ENCODE assay signal across 8 cellular contexts in genomic region chr9:137315581-137316011, GRCh38. TPM values are rescaled to one million over a fixed set of nuclear protein-coding genes. Genes with fewer than 3 reads are reported as not detected.
DNase-seq lines count a peak whose midpoint lies in the region; ATAC-seq, FAIRE-seq and TF ChIP-seq lines count a peak whose summit lies in the region.

No MANE protein-coding gene starts in this region.

- H3K23ac ChIP-seq in H1 (ENCODE audit: insufficient read length) = no peak overlapping the region
- no peak overlapping the region for H3K23ac ChIP-seq in neuronal stem cell (ENCODE audit: low read depth, low read length, poor library complexity)

- H3K4ac ChIP-seq in H1 (replicated peaks; ENCODE audit: insufficient read length, low read depth, low read length) = no peak overlapping the region
- peak overlapping the region; percentile 100 for H3K4ac ChIP-seq in neuronal stem cell (ENCODE audit: low read length)

- intact Hi-C loops in left cardiac atrium (cut with DNase I) (no loop called here), Right ventricle myocardium inferior (cut with DNase I) (no loop called here)

- H3K9ac ChIP-seq in H1 (replicated peaks in 1 of 4; ENCODE audit: extremely low read depth in 1 of 4, low read depth in 3 of 4, low read length in 3 of 4) = no peak overlapping the region
- no peak overlapping the region for H3K9ac ChIP-seq in neuronal stem cell (ENCODE audit: low read depth, low read length, poor library complexity)

- H2BK12ac ChIP-seq in H1 (ENCODE audit: low read depth, low read length) (no peak overlapping the region), neuronal stem cell (ENCODE audit: low read length) (no peak overlapping the region)

- H3K9me3 ChIP-seq in H1 (ENCODE audit: insufficient read depth in 2 of 2, low read depth in 1 of 2, low read length in 1 of 2) = no peaks in the 10 kb centered on the region
- H3K9me3 ChIP-seq in neuronal stem cell (replicated peaks in 1 of 2; ENCODE audit: control insufficient read depth in 2 of 2, insufficient read depth in 1 of 2, low read depth in 1 of 2, low read length in 2 of 2) = no peaks in the 10 kb centered on the region

- POLR2A ChIA-PET in H1 (lab: Charles Lee; ENCODE audit: partially characterized antibody) = interaction anchor here (1.2 to 11.9 kb wide), 5 partner anchors 9 to 277 kb away, joined by 3 to 129 read pairs (median 3); partner anchors contain the start of gene NRARP

- H3K18ac ChIP-seq in H1 (ENCODE audit: extremely low read depth, low read length) (no peak overlapping the region; the same call in 1 of the 2 replicates), neuronal stem cell (ENCODE audit: low read length) (peak overlapping the region; percentile 100)

- no peak overlapping the region for H4K5ac ChIP-seq in H1 (ENCODE audit: insufficient read length, low read depth, low read length)

- 63% methylated on average over 5 of the region's 18 CpGs; no CpG with 5 or more reads in 1 of the 2 experiments for WGBS in H1 (ENCODE audit: extremely low coverage in 1 of 2, insufficient coverage in 1 of 2, insufficient read length in 1 of 2, insufficient replicate concordance in 2 of 2, low coverage in 1 of 2, low lambda C conversion rate in 2 of 2, missing lambda C conversion rate in 1 of 2), 2 experiments
- WGBS in neuronal stem cell (ENCODE audit: extremely low coverage in 2 of 2, insufficient read length in 2 of 2, insufficient replicate concordance in 1 of 2), 2 donors = no CpG with 5 or more reads among the region's 18 CpGs

- no peak for TF ChIP-seq CTCF in H1 (IDR thresholded peaks at IDR 0.05; ENCODE audit: control extremely low read depth in 1 of 3, insufficient read depth in 1 of 3, low read depth in 1 of 3, low read length in 3 of 3)

- H3K14ac ChIP-seq in H1 (ENCODE audit: insufficient read length) (no peak overlapping the region), neuronal stem cell (ENCODE audit: low read length) (peak overlapping the region; percentile 99)

- H3K79me1 ChIP-seq in H1 (ENCODE audit: low read depth, low read length) = no peaks in the 10 kb centered on the region
- peaks cover 4% of the 10 kb centered on the region for H3K79me1 ChIP-seq in neuronal stem cell (ENCODE audit: low read depth, low read length)

- no peaks in the 10 kb centered on the region; the same call in 1 of the 2 replicates for H3K23me2 ChIP-seq in H1 (ENCODE audit: low read depth, low read length)

- H4K8ac ChIP-seq in H1 (ENCODE audit: extremely low read depth, insufficient read depth, low read length) (no peak overlapping the region), neuronal stem cell (ENCODE audit: low read depth, low read length) (no peak overlapping the region)

- no peak for TF ChIP-seq POLR2A in H1 (IDR thresholded peaks at IDR 0.05; ENCODE audit: control extremely low read depth in 1 of 2, low read depth in 2 of 2, low read length in 2 of 2)

- no peak overlapping the region for H2AFZ ChIP-seq in H1 (ENCODE audit: low read length)
- peak overlapping the region; percentile 75 for H2AFZ ChIP-seq in neuronal stem cell (ENCODE audit: low read length)

- no peaks in the 10 kb centered on the region for H4K20me1 ChIP-seq in H1 (replicated peaks in 1 of 2; ENCODE audit: control insufficient read depth in 1 of 2, insufficient read depth in 2 of 2, low read length in 2 of 2)

- H2BK5ac ChIP-seq in H1 (ENCODE audit: low read depth, low read length) (no peak overlapping the region), neuronal stem cell (ENCODE audit: low read length) (peak overlapping the region; percentile 100)

- H4K91ac ChIP-seq in H1 (replicated peaks; ENCODE audit: insufficient read length, low read length) = no peak overlapping the region
- no peak overlapping the region for H4K91ac ChIP-seq in neuronal stem cell (ENCODE audit: low read depth, low read length, poor library complexity)

- no peak overlapping the region for H2BK20ac ChIP-seq in H1 (ENCODE audit: low read length)

- H3K4me2 ChIP-seq in H1 (ENCODE audit: insufficient read depth in 1 of 2, low read depth in 2 of 2, low read length in 2 of 2) (peak overlapping the region; percentile 26 to 61; a peak in 3 of 4 replicates), neuronal stem cell (ENCODE audit: insufficient read depth, low read length, poor library complexity, severe bottlenecking) (peak overlapping the region; percentile 54)

- CTCF ChIA-PET in H1 (lab: Charles Lee; ENCODE audit: partially characterized antibody) = interaction anchor here (1.6 to 5.7 kb wide), 4 partner anchors 12 to 129 kb away, joined by 5 to 55 read pairs (median 6); partner anchors contain the start of gene NRARP

- no peaks in the 10 kb centered on the region for H3K36me3 ChIP-seq in H1 (ENCODE audit: control insufficient read depth in 2 of 4, insufficient read depth in 4 of 4, low read length in 3 of 4)
- no peaks in the 10 kb centered on the region for H3K36me3 ChIP-seq in neuronal stem cell (replicated peaks in 1 of 2; ENCODE audit: control insufficient read depth in 2 of 2, insufficient read depth in 2 of 2, low read length in 2 of 2)

- FAIRE-seq in H1 (lab: Jason Lieb, UNC) = no peak

- H2BK120ac ChIP-seq in H1 (replicated peaks; ENCODE audit: low read depth, low read length) (no peak overlapping the region), neuronal stem cell (ENCODE audit: low read depth, low read length) (peak overlapping the region; percentile 100)

- H3K27me3 ChIP-seq in H1 (replicated peaks in 1 of 4; ENCODE audit: control insufficient read depth in 3 of 4, extremely low read depth in 1 of 4, insufficient read depth in 3 of 4, low read length in 3 of 4) (peaks cover 0 to 4% (median 0%) of the 10 kb centered on the region in 4 experiments; a peak in 2 of 7 replicates), neuronal stem cell (ENCODE audit: control insufficient read depth in 3 of 3, insufficient read depth in 3 of 3, low read depth in 1 of 3, low read length in 3 of 3) (no peaks in the 10 kb centered on the region)

- H3K4me1 ChIP-seq in H1 (replicated peaks in 1 of 4; ENCODE audit: control insufficient read depth in 3 of 4, insufficient read depth in 4 of 4, low read length in 3 of 4) (peaks cover 0 to 28% (median 17%) of the 10 kb centered on the region in 4 experiments; a peak in 6 of 7 replicates), neuronal stem cell (ENCODE audit: control insufficient read depth in 2 of 2, insufficient read depth in 1 of 2, low read depth in 1 of 2, low read length in 2 of 2) (peaks cover 37 to 42% of the 10 kb centered on the region in 2 donors)

- no peak for TF ChIP-seq RAD21 in H1 (IDR thresholded peaks at IDR 0.05 in 1 of 2, conservative IDR thresholded peaks at IDR 0.05 in 1 of 2; ENCODE audit: low read depth in 2 of 2, low read length in 2 of 2)

- H2BK15ac ChIP-seq in H1 (ENCODE audit: low read length) (no peak overlapping the region), neuronal stem cell (ENCODE audit: low read length) (peak overlapping the region; percentile 100)

- peak overlapping the region in 2 of 4 experiments; percentile 5 to 58; a peak in 3 of 8 replicates for H3K4me3 ChIP-seq in H1 (ENCODE audit: extremely low read depth in 1 of 4, insufficient read depth in 2 of 4, low read depth in 3 of 4, low read length in 4 of 4)
- H3K4me3 ChIP-seq in neuronal stem cell (ENCODE audit: low read length in 2 of 2) = no peak overlapping the region

- H2AK5ac ChIP-seq in H1 (ENCODE audit: low read depth, low read length) = no peak overlapping the region
- peak overlapping the region; percentile 100 for H2AK5ac ChIP-seq in neuronal stem cell (ENCODE audit: low read depth, low read length)

- H3K79me2 ChIP-seq in H1 (ENCODE audit: control insufficient read depth in 1 of 2, insufficient read depth in 2 of 2, low read length in 2 of 2) = no peaks in the 10 kb centered on the region

- ATAC-seq in left cardiac atrium = no peak
- ATAC-seq in Right ventricle myocardium inferior = no peak
- no peak for ATAC-seq in GM18502 (IDR thresholded peaks at IDR 0.05; ENCODE audit: poor library complexity, unreplicated experiment)

- H3K56ac ChIP-seq in H1 (replicated peaks; ENCODE audit: insufficient read length, low read depth, low read length) = no peak overlapping the region

- H3K27ac ChIP-seq in H1 (ENCODE audit: low read depth, low read length) (no peak overlapping the region), neuronal stem cell (replicated peaks; ENCODE audit: low read length) (peak overlapping the region; percentile 56)

- DNase-seq in left cardiac atrium (peak; percentile 21), Right ventricle myocardium inferior (ENCODE audit: missing footprints) (no peak), H1 (ENCODE audit: low read depth in 1 of 2, low spot score in 2 of 2) (peak in 1 of 2 experiments; percentile 52), neuronal stem cell (ENCODE audit: low spot score) (no peak), NCI-H1048 (lab: John Stamatoyannopoulos, UW) (no peak), HPDE6-E6E7 (ENCODE audit: extremely low spot score) (no peak)
- no peak for DNase-seq in NK-92 treated with Interleukin-12 subunit alpha and Interleukin-12 subunit beta, amount 100 ng/mL, for 24 hours (lab: John Stamatoyannopoulos, UW)

- no peak for TF ChIP-seq EP300 in H1 (IDR thresholded peaks at IDR 0.05; ENCODE audit: borderline replicate concordance in 1 of 2, low read depth in 2 of 2, low read length in 2 of 2)

RNA-seq across cellular contexts. Expression of gene NRARP, which starts 13.5 kb away (rescaled TPM):
- 10 to 100 TPM in 1 of 2 donors, 1 to 10 TPM in 1; 4.9 to 11.5 TPM for total RNA-seq in left cardiac atrium
- total RNA-seq in Right ventricle myocardium inferior = 4.7 TPM
- total RNA-seq in H1 (2021; fragmentation: NEBNext Ultra II Directional; extraction: Animal tissue kit (Norgen Biotek cat#: 25700)) = 35.4 and 37.2 TPM in 2 replicates
- 32.5 and 52.0 TPM in 2 replicates for polyA plus RNA-seq in H1 (2011; rRNA removed)
- 27.2 TPM for polyA plus RNA-seq in H1 (2011; cell fraction: cytosol; rRNA removed)
- polyA plus RNA-seq in H1 (2011; cell fraction: nucleus; rRNA removed) = 23.8 TPM
- 13.6 to 21.0 TPM (median 17.4 TPM) in 4 replicates for polyA plus RNA-seq in H1 (2012, experiment 1 of 2)
- polyA plus RNA-seq in H1 (2012, experiment 2 of 2) = 10.2 TPM
- polyA plus RNA-seq in H1 (2013, experiment 1 of 2) = 18.6 TPM
- polyA plus RNA-seq in H1 (2013, experiment 2 of 2) = 18.9 TPM
- polyA minus RNA-seq in H1 (2011; rRNA and poly(A)+ RNA removed) = 4.4 and 6.2 TPM in 2 replicates
- polyA minus RNA-seq in H1 (2011; cell fraction: cytosol; rRNA and poly(A)+ RNA removed) = 23.5 TPM
- 36.3 TPM for polyA minus RNA-seq in H1 (2011; cell fraction: nucleus; rRNA and poly(A)+ RNA removed)
- 51.2 TPM for polyA plus RNA-seq in neuronal stem cell (2013, experiment 1 of 2)
- 51.6 TPM for polyA plus RNA-seq in neuronal stem cell (2013, experiment 2 of 2)

RNA-seq across cellular contexts. Expression of gene TOR4A, which starts 38.1 kb away (rescaled TPM):
- total RNA-seq in left cardiac atrium = 1 to 10 TPM; 6.2 to 9.4 TPM
- total RNA-seq in Right ventricle myocardium inferior = 16.5 TPM
- total RNA-seq in H1 (2021; fragmentation: NEBNext Ultra II Directional; extraction: Animal tissue kit (Norgen Biotek cat#: 25700)) = 9.2 and 9.3 TPM in 2 replicates
- polyA plus RNA-seq in H1 (2011; rRNA removed) = 8.4 and 11.4 TPM in 2 replicates
- polyA plus RNA-seq in H1 (2011; cell fraction: cytosol; rRNA removed) = 6.6 TPM
- polyA plus RNA-seq in H1 (2011; cell fraction: nucleus; rRNA removed) = 11.1 TPM
- polyA plus RNA-seq in H1 (2012, experiment 1 of 2) = 3.5 to 6.6 TPM (median 5.8 TPM) in 4 replicates
- 5.1 TPM for polyA plus RNA-seq in H1 (2012, experiment 2 of 2)
- 12.1 TPM for polyA plus RNA-seq in H1 (2013, experiment 1 of 2)
- 12.3 TPM for polyA plus RNA-seq in H1 (2013, experiment 2 of 2)
- polyA minus RNA-seq in H1 (2011; rRNA and poly(A)+ RNA removed) = 2.7 TPM in 2 replicates
- polyA minus RNA-seq in H1 (2011; cell fraction: cytosol; rRNA and poly(A)+ RNA removed) = 10.6 TPM
- 9.7 TPM for polyA minus RNA-seq in H1 (2011; cell fraction: nucleus; rRNA and poly(A)+ RNA removed)
- 3.1 TPM for polyA plus RNA-seq in neuronal stem cell (2013, experiment 1 of 2)
- polyA plus RNA-seq in neuronal stem cell (2013, experiment 2 of 2) = 3.0 TPM
